Comparison of ENCODE assay signal across 25 cellular contexts in genomic region chr2:55296393-55296792, GRCh38. TPM values are rescaled to one million over a fixed set of nuclear protein-coding genes. Genes with fewer than 3 reads are reported as not detected.
A peak's percentile ranks its signal among the peaks of the same experiment; 100 is the strongest.
DNase-seq lines count a peak whose midpoint lies in the region; ATAC-seq lines count a peak whose summit lies in the region.
"Had no signal": no experiment of that assay in that cellular context is flagged by ENCODE, and none has a peak within 500 bp of the region (broad histone marks: within the 10 kb centered on the region; RNA-seq: fewer than 3 reads in every experiment).

No MANE protein-coding gene starts in this region.

- H3K4me1 Mint-ChIP-seq in activated T-cell treated with anti-CD3 and anti-CD28 coated beads, Interleukin-2, amount 50 U/mL, for 4 hours (ENCODE audit: low read depth): peaks cover 18% of the 10 kb centered on the region

- peak; percentile 48 for ATAC-seq in GM18861 (IDR thresholded peaks at IDR 0.05; ENCODE audit: unreplicated experiment)
- peak; percentile 42 for ATAC-seq in GM21381 (IDR thresholded peaks at IDR 0.05; ENCODE audit: unreplicated experiment)
- ATAC-seq in HG03039 (IDR thresholded peaks at IDR 0.05; ENCODE audit: unreplicated experiment): peak; percentile 53
- no peak for ATAC-seq in GM19467 (IDR thresholded peaks at IDR 0.05; ENCODE audit: unreplicated experiment)
- no peak for ATAC-seq in activated T-cell treated with anti-CD3 and anti-CD28 coated beads, Interleukin-2, amount 50 U/mL, for 4 hours
- ATAC-seq: left lobe of liver; natural killer cell treated with Interleukin-12 subunit alpha and Interleukin-12 subunit beta and Interleukin-15 and Interleukin-18, amount 100 ng/mL, for 72 hours; right cardiac atrium; T-helper 17 cell had no signal

- no peaks in the 10 kb centered on the region for H3K27me3 Mint-ChIP-seq in activated T-cell treated with anti-CD3 and anti-CD28 coated beads, Interleukin-2, amount 50 U/mL, for 4 hours (ENCODE audit: low read depth)
- H3K27me3 Mint-ChIP-seq: activated naive CD8-positive, alpha-beta T cell treated with anti-CD3 and anti-CD28 coated beads, Interleukin-2, amount 10 ng/mL, durations not matched to agents 7 days and 5 days; CD8-positive, alpha-beta memory T cell; natural killer cell treated with Interleukin-12 subunit alpha and Interleukin-12 subunit beta and Interleukin-15 and Interleukin-18, amount 100 ng/mL, for 72 hours; T-helper 17 cell had no signal

- H3K9me3 Mint-ChIP-seq in activated T-cell treated with anti-CD3 and anti-CD28 coated beads, Interleukin-2, amount 50 U/mL, for 4 hours: no peaks in the 10 kb centered on the region
- H3K9me3 Mint-ChIP-seq: activated naive CD8-positive, alpha-beta T cell treated with anti-CD3 and anti-CD28 coated beads, Interleukin-2, amount 10 ng/mL, durations not matched to agents 7 days and 5 days; CD8-positive, alpha-beta memory T cell; natural killer cell treated with Interleukin-12 subunit alpha and Interleukin-12 subunit beta and Interleukin-15 and Interleukin-18, amount 100 ng/mL, for 72 hours had no signal

- H3K4me3 Mint-ChIP-seq in activated T-cell treated with anti-CD3 and anti-CD28 coated beads, Interleukin-2, amount 50 U/mL, for 4 hours: no peak overlapping the region
- H3K4me3 Mint-ChIP-seq: activated naive CD8-positive, alpha-beta T cell treated with anti-CD3 and anti-CD28 coated beads, Interleukin-2, amount 10 ng/mL, durations not matched to agents 7 days and 5 days; CD8-positive, alpha-beta memory T cell; natural killer cell treated with Interleukin-12 subunit alpha and Interleukin-12 subunit beta and Interleukin-15 and Interleukin-18, amount 100 ng/mL, for 72 hours; T-helper 17 cell had no signal

- DNase-seq in myocyte (ENCODE audit: low read depth): peak; percentile 98
- DNase-seq in activated CD4-positive, alpha-beta T cell treated with anti-CD3 and anti-CD28 coated beads for 48 hours: no peak
- DNase-seq in activated T-cell treated with anti-CD3 and anti-CD28 coated beads, Interleukin-2, amount 50 U/mL, for 4 hours: no peak
- DNase-seq in stimulated activated CD8-positive, alpha-beta memory T cell treated with anti-CD3 and anti-CD28 coated beads, Interleukin-4, amount 100 ng/mL, for 48 hours: no peak
- DNase-seq: activated CD4-positive, alpha-beta T cell treated with anti-CD3 and anti-CD28 coated beads, Interleukin-2, amount 50 U/mL, for 1 hour; activated CD8-positive, alpha-beta memory T cell treated with anti-CD3 and anti-CD28 coated beads, Interleukin-2, amount 50 U/mL, for 4 hours; activated naive CD8-positive, alpha-beta T cell treated with anti-CD3 and anti-CD28 coated beads, Interleukin-2, amount 10 ng/mL, durations not matched to agents 7 days and 5 days; CD8-positive, alpha-beta memory T cell; DMS53; effector CD8-positive, alpha-beta T cell; erythroblast; foreskin fibroblast; GDM1; NCI-H2107; ovary; right cardiac atrium; stomach; T-helper 17 cell; trophoblast cell had no signal

- peaks cover 4% of the 10 kb centered on the region for H3K36me3 Mint-ChIP-seq in activated T-cell treated with anti-CD3 and anti-CD28 coated beads, Interleukin-2, amount 50 U/mL, for 4 hours (ENCODE audit: insufficient read depth)
- H3K36me3 Mint-ChIP-seq: natural killer cell treated with Interleukin-12 subunit alpha and Interleukin-12 subunit beta and Interleukin-15 and Interleukin-18, amount 100 ng/mL, for 72 hours had no signal

RNA-seq across cellular contexts. Expression of gene MTIF2, which starts 27.4 kb away (rescaled TPM):
- 22.7 and 30.1 TPM in 2 replicates for total RNA-seq in myocyte
- polyA plus RNA-seq in myocyte (2012): 11.9 TPM
- 10 to 100 TPM; 55.6 to 59.8 (median 58.1) TPM for total RNA-seq in activated T-cell treated with anti-CD3 and anti-CD28 coated beads, Interleukin-2, amount 50 U/mL, for 4 hours

Comparison
In these comparisons a context has a peak if more than half of its experiments do, and no peak if none do; other contexts are left out.
1. ATAC-seq: peak in GM18861 (single experiment), GM21381 (single experiment) and HG03039 (single experiment); none in GM19467 (single experiment) and activated T-cell treated with anti-CD3 and anti-CD28 coated beads, Interleukin-2, amount 50 U/mL, for 4 hours (0 of 2).